18 cellular contexts compared by ENCODE assay signal in the genomic region with DNA sequence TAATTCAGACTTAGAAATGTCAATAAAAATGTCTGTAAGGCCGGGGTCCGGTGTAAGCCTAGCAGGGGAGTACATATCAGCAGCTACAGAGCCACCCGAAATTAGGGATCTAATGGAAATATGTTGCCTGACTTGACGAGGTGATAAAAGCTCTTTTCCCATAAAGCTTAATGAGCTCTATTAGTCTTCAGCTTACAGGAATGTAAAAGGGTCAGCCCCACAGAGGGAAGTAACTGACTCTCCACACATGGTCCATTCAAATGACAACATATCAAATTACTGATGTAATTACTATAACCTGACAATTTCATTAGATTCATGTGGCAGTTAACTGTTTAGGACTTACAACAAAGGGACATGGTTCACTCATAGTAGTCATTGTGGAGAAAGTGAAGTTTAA.
DNase-seq lines count a peak whose midpoint lies in the region; ATAC-seq, FAIRE-seq and TF ChIP-seq lines count a peak whose summit lies in the region.
"Had no signal": no experiment of that assay in that cellular context is flagged by ENCODE, and none has a peak within 500 bp of the region (broad histone marks: within the 10 kb centered on the region; RNA-seq: fewer than 3 reads in every experiment).

No MANE protein-coding gene starts in this region.

- H3K36me3 Mint-ChIP-seq in CD8-positive, alpha-beta T cell: peaks cover 62% of the 10 kb centered on the region

- CTCF ChIA-PET in CD8-positive, alpha-beta T cell (lab: Charles Lee): interaction anchor here (1.0 kb wide), 1 partner anchor 23 kb away, joined by 3 read pairs; no protein-coding TSS in a partner anchor

- no peak for TF ChIP-seq POLR2A in stomach (IDR thresholded peaks at IDR 0.05)

- 82 to 95% (median 94%) methylated on average over 4 of the region's 4 CpGs for WGBS in stomach, 5 donors

- no peaks in the 10 kb centered on the region for H3K27me3 ChIP-seq in BLaER1 treated with 17β-estradiol and CSF1 and Interleukin-3, amounts not matched to agents 10 nM and 100 nM
- H3K27me3 ChIP-seq in keratinocyte (ENCODE audit: control insufficient read depth, extremely low read depth, insufficient read depth, low read length) (no peaks in the 10 kb centered on the region), stomach (no peaks in the 10 kb centered on the region)
- H3K27me3 ChIP-seq in CD8-positive, alpha-beta T cell (ENCODE audit: insufficient read depth, low read length): no peaks in the 10 kb centered on the region

- dilution Hi-C loops in keratinocyte (cut with MboI; ENCODE audit: extremely low pct_ligation_motif_present, low sequenced_read_pairs): no loop called here

- POLR2A ChIA-PET in CD8-positive, alpha-beta T cell (lab: Charles Lee): no interaction called here

- no peak overlapping the region for H3K4me3 Mint-ChIP-seq in CD8-positive, alpha-beta T cell
- H3K4me3 Mint-ChIP-seq: CD4-positive, alpha-beta T cell had no signal

- H3K27ac Mint-ChIP-seq in CD8-positive, alpha-beta T cell: no peak overlapping the region
- H3K27ac Mint-ChIP-seq: CD4-positive, alpha-beta T cell had no signal

- peak overlapping the region in 1 of 10 experiments; percentile 2; a peak in 1 of 20 replicates for H3K4me3 ChIP-seq in BLaER1 treated with 17β-estradiol and CSF1 and Interleukin-3, amounts not matched to agents 10 nM and 100 nM
- no peak overlapping the region for H3K4me3 ChIP-seq in keratinocyte (ENCODE audit: control insufficient read depth in 2 of 3, extremely low read depth in 1 of 3, insufficient read depth in 2 of 3, low read depth in 1 of 3, low read length in 3 of 3)
- no peak overlapping the region for H3K4me3 ChIP-seq in stomach
- no peak overlapping the region for H3K4me3 ChIP-seq in CD8-positive, alpha-beta T cell (ENCODE audit: low read depth, low read length)

- no peaks in the 10 kb centered on the region for H3K9me3 Mint-ChIP-seq in CD8-positive, alpha-beta T cell
- H3K9me3 Mint-ChIP-seq: CD4-positive, alpha-beta T cell had no signal

- H3K79me2 ChIP-seq in keratinocyte (ENCODE audit: control insufficient read depth, insufficient read depth, low read length): no peaks in the 10 kb centered on the region

- TF ChIP-seq CTCF in keratinocyte (optimal IDR thresholded peaks at IDR 0.05 in 1 of 3, IDR thresholded peaks at IDR 0.05 in 1 of 3, conservative IDR thresholded peaks at IDR 0.05 in 1 of 3; ENCODE audit: extremely low read depth in 1 of 3, insufficient read depth in 2 of 3, low read length in 3 of 3) (no peak), stomach (IDR thresholded peaks at IDR 0.05) (no peak)
- TF ChIP-seq CTCF in CD8-positive, alpha-beta T cell (IDR thresholded peaks at IDR 0.05): no peak

- intact Hi-C loops in stomach (cut with DNase I; ENCODE audit: low total_unique reads): no loop called here
- intact Hi-C loops in CD8-positive, alpha-beta T cell (cut with DNase I, micrococcal nuclease): no loop called here

- H4K20me1 ChIP-seq in BLaER1 treated with 17β-estradiol and CSF1 and Interleukin-3, amounts not matched to agents 10 nM and 100 nM: no peaks in the 10 kb centered on the region
- no peaks in the 10 kb centered on the region for H4K20me1 ChIP-seq in keratinocyte (ENCODE audit: control insufficient read depth, extremely low read depth, insufficient read depth, low read length)

- DNase-seq in NCI-H1417 (lab: John Stamatoyannopoulos, UW) (peak in 2 of 3 experiments; percentile 12 to 74), NCI-H69 (lab: John Stamatoyannopoulos, UW) (peak; percentile 93), keratinocyte (ENCODE audit: low read depth, low spot score) (no peak), HuH-7.5 (ENCODE audit: low spot score) (no peak), stomach (no peak)
- no peak for DNase-seq in CD8-positive, alpha-beta T cell
- DNase-seq: CD4-positive, alpha-beta T cell; IMR-90; MV-4-11; NCI-H2029 treated with DMSO at 0.1 percent for 48 hours; NCI-H226; NCI-H82; SHP77 treated with DMSO at 0.1 percent for 48 hours; T-helper 2 cell had no signal

- TF ChIP-seq EP300 in stomach (IDR thresholded peaks at IDR 0.05): no peak

- H3K4me2 ChIP-seq in BLaER1 treated with 17β-estradiol and CSF1 and Interleukin-3, amounts not matched to agents 10 nM and 100 nM: peak overlapping the region; percentile 22 to 81 (median 65); a peak in 20 of 22 replicates
- no peak overlapping the region for H3K4me2 ChIP-seq in keratinocyte (ENCODE audit: control insufficient read depth, extremely low read depth, insufficient read depth, low read depth, low read length)

- FAIRE-seq in keratinocyte (lab: Jason Lieb, UNC): peak; percentile 17
- FAIRE-seq: A204.1, H1 had no signal

- no peaks in the 10 kb centered on the region for H3K9me1 ChIP-seq in keratinocyte (ENCODE audit: control insufficient read depth, extremely low read depth, insufficient read depth, low read length)

- peaks cover 11 to 23% (median 21%) of the 10 kb centered on the region in 10 experiments for H3K4me1 ChIP-seq in BLaER1 treated with 17β-estradiol and CSF1 and Interleukin-3, amounts not matched to agents 10 nM and 100 nM
- H3K4me1 ChIP-seq in keratinocyte (ENCODE audit: control insufficient read depth, extremely low read depth, insufficient read depth, low read length) (no peaks in the 10 kb centered on the region), stomach (no peaks in the 10 kb centered on the region)
- no peaks in the 10 kb centered on the region for H3K4me1 ChIP-seq in CD8-positive, alpha-beta T cell (ENCODE audit: insufficient read depth, low read length)

- no peak for ATAC-seq in HG02798 (IDR thresholded peaks at IDR 0.05; ENCODE audit: poor library complexity, unreplicated experiment)
- no peak for ATAC-seq in CD8-positive, alpha-beta T cell

- H3K27me3 Mint-ChIP-seq in CD8-positive, alpha-beta T cell (ENCODE audit: low read depth): no peaks in the 10 kb centered on the region
- H3K27me3 Mint-ChIP-seq: CD4-positive, alpha-beta T cell had no signal

- H3K9ac ChIP-seq in BLaER1 treated with 17β-estradiol and CSF1 and Interleukin-3, amounts not matched to agents 10 nM and 100 nM: no peak overlapping the region; a peak in 1 of 22 replicates
- no peak overlapping the region for H3K9ac ChIP-seq in keratinocyte (ENCODE audit: control insufficient read depth, extremely low read depth, insufficient read depth, low read length)

- H2AFZ ChIP-seq in keratinocyte (ENCODE audit: control insufficient read depth, low read length): no peak overlapping the region

- peaks cover 4% of the 10 kb centered on the region for H3K4me1 Mint-ChIP-seq in CD8-positive, alpha-beta T cell (ENCODE audit: low read depth)

- H3K27ac ChIP-seq in BLaER1 treated with 17β-estradiol and CSF1 and Interleukin-3, amounts not matched to agents 10 nM and 100 nM: peak overlapping the region in 8 of 11 experiments; percentile 45 to 76 (median 70); a peak in 14 of 22 replicates
- H3K27ac ChIP-seq in keratinocyte (ENCODE audit: control insufficient read depth, insufficient read depth, low read length): no peak overlapping the region
- H3K27ac ChIP-seq in stomach: no peak overlapping the region
- no peak overlapping the region for H3K27ac ChIP-seq in CD8-positive, alpha-beta T cell (ENCODE audit: low read depth, low read length)

- peaks cover 44 to 88% (median 69%) of the 10 kb centered on the region in 11 experiments for H3K36me3 ChIP-seq in BLaER1 treated with 17β-estradiol and CSF1 and Interleukin-3, amounts not matched to agents 10 nM and 100 nM
- H3K36me3 ChIP-seq in keratinocyte (ENCODE audit: control insufficient read depth in 2 of 2, extremely low read depth in 1 of 2, insufficient read depth in 2 of 2, low read length in 2 of 2): peaks cover 1 to 11% of the 10 kb centered on the region in 2 experiments
- peaks cover 3 to 37% (median 30%) of the 10 kb centered on the region in 4 donors for H3K36me3 ChIP-seq in stomach
- H3K36me3 ChIP-seq in CD8-positive, alpha-beta T cell (ENCODE audit: insufficient read depth, low read length): no peaks in the 10 kb centered on the region

- H3K9me3 ChIP-seq in BLaER1 treated with 17β-estradiol and CSF1 and Interleukin-3, amounts not matched to agents 10 nM and 100 nM (replicated peaks in 1 of 11): peaks cover 11 to 48% (median 37%) of the 10 kb centered on the region in 11 experiments; a peak in 21 of 22 replicates
- H3K9me3 ChIP-seq in keratinocyte (ENCODE audit: control insufficient read depth, low read depth, low read length): no peaks in the 10 kb centered on the region
- H3K9me3 ChIP-seq in stomach: no peaks in the 10 kb centered on the region
- no peaks in the 10 kb centered on the region for H3K9me3 ChIP-seq in CD8-positive, alpha-beta T cell (ENCODE audit: low read length)

Comparison
In these comparisons a context has a peak if more than half of its experiments do, and no peak if none do; other contexts are left out.
1. H3K27ac ChIP-seq: peak in BLaER1 treated with 17β-estradiol and CSF1 and Interleukin-3, amounts not matched to agents 10 nM and 100 nM (8 of 11); none in keratinocyte (single experiment), stomach (0 of 5) and CD8-positive, alpha-beta T cell (single experiment).
2. DNase-seq: peak in NCI-H1417 (2 of 3) and NCI-H69 (single experiment); none in keratinocyte (single experiment), HuH-7.5 (single experiment), stomach (single experiment) and CD8-positive, alpha-beta T cell (0 of 7).